8 cellular contexts compared by ENCODE assay signal in the genomic region with DNA sequence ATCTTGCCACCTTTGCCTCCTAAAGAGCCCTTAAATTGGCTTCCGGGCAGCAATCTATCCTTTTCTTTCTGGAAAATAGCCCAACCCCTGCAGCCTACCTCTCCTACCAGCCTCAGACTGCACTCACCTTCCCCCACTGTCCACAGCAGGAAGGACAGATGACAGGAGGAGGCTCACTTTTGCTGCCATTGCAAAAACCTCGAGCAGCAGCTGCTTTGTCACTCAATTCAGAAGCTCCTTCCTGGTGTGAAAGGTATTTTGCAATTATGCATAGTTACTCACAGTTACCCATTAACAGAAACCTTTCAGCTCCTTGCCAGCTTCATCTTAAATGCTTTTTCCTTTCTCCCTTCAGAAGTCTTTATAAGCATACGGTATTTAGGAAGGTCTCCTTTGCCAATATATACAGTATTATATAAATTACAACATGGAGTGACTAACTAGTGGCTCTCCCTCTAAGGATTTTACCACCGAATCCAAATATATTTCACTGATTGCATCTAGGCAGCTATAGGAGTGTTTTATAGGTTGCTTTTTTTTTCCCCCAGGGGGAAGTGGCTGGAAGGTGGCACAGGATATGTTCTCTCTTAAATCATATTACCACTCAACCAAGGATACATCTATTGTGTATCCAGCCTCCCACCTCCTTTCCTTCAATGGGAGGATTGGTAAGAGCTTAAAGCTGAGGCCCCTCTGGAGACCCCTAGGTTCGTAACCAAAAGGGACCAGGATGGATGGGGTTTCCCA.
DNase-seq lines count a peak whose midpoint lies in the region; TF ChIP-seq lines count a peak whose summit lies in the region.

No MANE protein-coding gene starts in this region.

- TF ChIP-seq CTCF in endothelial cell (IDR thresholded peaks at IDR 0.05; ENCODE audit: unreplicated experiment): no peak

- H3K27ac Mint-ChIP-seq in endothelial cell (ENCODE audit: unreplicated experiment): peak overlapping the region; percentile 24

- H3K4me3 Mint-ChIP-seq in endothelial cell (ENCODE audit: unreplicated experiment): peak overlapping the region; percentile 15

- H3K27me3 ChIP-seq in skeletal muscle satellite cell (ENCODE audit: control insufficient read depth, insufficient read depth, low read length): no peaks in the 10 kb centered on the region

- no peak overlapping the region for H3K4me3 ChIP-seq in skeletal muscle satellite cell (ENCODE audit: low read length)

- peak overlapping the region; percentile 2 for H3K4me2 ChIP-seq in skeletal muscle satellite cell (ENCODE audit: low read length)

- no peak overlapping the region for H3K9ac ChIP-seq in skeletal muscle satellite cell (ENCODE audit: low read depth, low read length)

- H3K4me1 ChIP-seq in skeletal muscle satellite cell (ENCODE audit: control insufficient read depth, insufficient read depth, low read length): peaks cover 22% of the 10 kb centered on the region

- H3K9me3 Mint-ChIP-seq in endothelial cell (ENCODE audit: unreplicated experiment): no peaks in the 10 kb centered on the region

- no peaks in the 10 kb centered on the region for H3K9me3 ChIP-seq in skeletal muscle satellite cell (replicated peaks; ENCODE audit: low read length)

- peaks cover 2% of the 10 kb centered on the region for H3K27me3 Mint-ChIP-seq in endothelial cell (ENCODE audit: unreplicated experiment)

- H3K36me3 Mint-ChIP-seq in endothelial cell (ENCODE audit: low read depth, unreplicated experiment): peaks cover 10% of the 10 kb centered on the region

- peaks cover 21% of the 10 kb centered on the region for H3K4me1 Mint-ChIP-seq in endothelial cell (ENCODE audit: unreplicated experiment)

- DNase-seq in NCI-H1694 treated with DMSO at 0.1 percent for 48 hours (lab: John Stamatoyannopoulos, UW) (peak; percentile 37), NCI-H1694 (lab: John Stamatoyannopoulos, UW) (no peak), NCI-H2227 treated with DMSO at 0.1 percent for 48 hours (lab: John Stamatoyannopoulos, UW) (peak; percentile 40), endothelial cell (ENCODE audit: low spot score) (no peak), LoVo (ENCODE audit: low spot score) (no peak), DMS114 treated with DMSO at 0.1 percent for 48 hours (lab: John Stamatoyannopoulos, UW; ENCODE audit: unreplicated experiment) (no peak)
- no peak for DNase-seq in stimulated activated CD8-positive, alpha-beta memory T cell treated with anti-CD3 and anti-CD28 coated beads, Interleukin-4, amount 100 ng/mL, for 48 hours

- H3K36me3 ChIP-seq in skeletal muscle satellite cell (ENCODE audit: insufficient read depth, low read length): peaks cover 25% of the 10 kb centered on the region

Comparison
In these comparisons a context has a peak if more than half of its experiments do, and no peak if none do; other contexts are left out.
1. DNase-seq: peak in NCI-H1694 treated with DMSO at 0.1 percent for 48 hours (single experiment) and NCI-H2227 treated with DMSO at 0.1 percent for 48 hours (single experiment); none in NCI-H1694 (single experiment), endothelial cell (single experiment), stimulated activated CD8-positive, alpha-beta memory T cell treated with anti-CD3 and anti-CD28 coated beads, Interleukin-4, amount 100 ng/mL, for 48 hours (single experiment), LoVo (single experiment) and DMS114 treated with DMSO at 0.1 percent for 48 hours (single experiment).